15 cellular contexts compared by ENCODE assay signal in the genomic region with DNA sequence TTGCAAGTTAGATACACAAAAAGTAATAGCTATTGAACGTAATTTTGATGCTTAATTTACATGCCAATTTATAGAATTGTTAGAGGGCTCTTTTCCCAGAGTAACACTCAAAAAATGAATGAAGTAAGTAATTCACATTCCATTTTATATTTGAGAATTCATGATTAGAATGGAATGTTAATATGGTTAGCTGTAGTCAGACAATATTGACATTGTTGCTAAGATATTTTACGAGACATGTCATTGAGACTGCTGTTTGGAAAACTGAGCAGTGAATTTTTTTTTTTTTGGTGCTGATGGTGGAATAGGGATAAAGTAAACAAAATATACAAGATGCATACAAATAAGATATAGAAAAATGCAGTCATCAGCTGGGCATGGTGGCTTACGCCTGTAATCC.
DNase-seq lines count a peak whose midpoint lies in the region; ATAC-seq and TF ChIP-seq lines count a peak whose summit lies in the region.
"Had no signal": no experiment of that assay in that cellular context is flagged by ENCODE, and none has a peak within 500 bp of the region (broad histone marks: within the 10 kb centered on the region; RNA-seq: fewer than 3 reads in every experiment).

No MANE protein-coding gene starts in this region.

- ATAC-seq in left ventricle myocardium superior: peak; percentile 43
- ATAC-seq in CD8-positive, alpha-beta T cell: no peak

- POLR2A ChIA-PET in HEK293T (lab: Yijun Ruan, JAX): no interaction called here
- POLR2A ChIA-PET in CD8-positive, alpha-beta T cell (lab: Charles Lee): no interaction called here

- TF ChIP-seq POLR2A in stomach (IDR thresholded peaks at IDR 0.05): no peak

- no peaks in the 10 kb centered on the region for H3K27me3 ChIP-seq in stomach
- H3K27me3 ChIP-seq in CD8-positive, alpha-beta T cell (ENCODE audit: insufficient read depth, low read length): no peaks in the 10 kb centered on the region
- H3K27me3 ChIP-seq: testis had no signal

- peak overlapping the region in 4 of 5 donors; percentile 38 to 53 (median 48) for H3K27ac ChIP-seq in stomach
- no peak overlapping the region for H3K27ac ChIP-seq in CD8-positive, alpha-beta T cell (ENCODE audit: low read depth, low read length)
- H3K27ac ChIP-seq: HL-60, testis had no signal

- WGBS in stomach, 5 donors: 40 to 50% (median 44%) methylated on average over 3 of the region's 3 CpGs

- H3K4me3 ChIP-seq in astrocyte of the spinal cord (ENCODE audit: low read depth, low read length): no peak overlapping the region
- H3K4me3 ChIP-seq in stomach: no peak overlapping the region
- H3K4me3 ChIP-seq in CD8-positive, alpha-beta T cell (ENCODE audit: low read depth, low read length): no peak overlapping the region
- H3K4me3 ChIP-seq: testis had no signal

- in situ Hi-C loops in astrocyte of the spinal cord (cut with HindIII; ENCODE audit: low sequenced_read_pairs): no loop called here

- no peak overlapping the region for H3K4me3 Mint-ChIP-seq in CD8-positive, alpha-beta T cell
- H3K4me3 Mint-ChIP-seq in glutamatergic neuron (ENCODE audit: unreplicated experiment): no peak overlapping the region
- H3K4me3 Mint-ChIP-seq: activated CD4-positive, alpha-beta memory T cell treated with anti-CD3 and anti-CD28 coated beads, Interleukin-2, amount 10 ng/mL, durations not matched to agents 7 days and 5 days had no signal

- H3K36me3 ChIP-seq in stomach: no peaks in the 10 kb centered on the region
- no peaks in the 10 kb centered on the region for H3K36me3 ChIP-seq in CD8-positive, alpha-beta T cell (ENCODE audit: insufficient read depth, low read length)

- peaks cover 18% of the 10 kb centered on the region for H3K4me1 Mint-ChIP-seq in CD8-positive, alpha-beta T cell (ENCODE audit: low read depth)
- H3K4me1 Mint-ChIP-seq in glutamatergic neuron (ENCODE audit: low read depth, unreplicated experiment): peaks cover 1% of the 10 kb centered on the region

- no peak for TF ChIP-seq EP300 in stomach (IDR thresholded peaks at IDR 0.05)

- TF ChIP-seq CTCF in astrocyte of the spinal cord (IDR thresholded peaks at IDR 0.05; ENCODE audit: low read depth, low read length) (no peak), stomach (IDR thresholded peaks at IDR 0.05) (no peak), glutamatergic neuron (IDR thresholded peaks at IDR 0.05; ENCODE audit: partially characterized antibody, unreplicated experiment) (no peak)
- no peak for TF ChIP-seq CTCF in CD8-positive, alpha-beta T cell (IDR thresholded peaks at IDR 0.05)

- H3K9me3 Mint-ChIP-seq in CD8-positive, alpha-beta T cell: no peaks in the 10 kb centered on the region
- H3K9me3 Mint-ChIP-seq in glutamatergic neuron (ENCODE audit: unreplicated experiment): peaks cover 5% of the 10 kb centered on the region
- H3K9me3 Mint-ChIP-seq: activated CD4-positive, alpha-beta memory T cell treated with anti-CD3 and anti-CD28 coated beads, Interleukin-2, amount 10 ng/mL, durations not matched to agents 7 days and 5 days had no signal

- no peaks in the 10 kb centered on the region for H3K9me3 ChIP-seq in stomach
- no peaks in the 10 kb centered on the region for H3K9me3 ChIP-seq in CD8-positive, alpha-beta T cell (ENCODE audit: low read length)
- H3K9me3 ChIP-seq: testis had no signal

- intact Hi-C loops in left ventricle myocardium superior (cut with micrococcal nuclease) (no loop called here), stomach (cut with DNase I; ENCODE audit: low total_unique reads) (no loop called here)
- intact Hi-C loops in CD8-positive, alpha-beta T cell (cut with DNase I, micrococcal nuclease): no loop called here

- no peaks in the 10 kb centered on the region for H3K36me3 Mint-ChIP-seq in CD8-positive, alpha-beta T cell
- H3K36me3 Mint-ChIP-seq in glutamatergic neuron (ENCODE audit: unreplicated experiment): no peaks in the 10 kb centered on the region

- peaks cover 0 to 39% (median 24%) of the 10 kb centered on the region in 4 donors for H3K4me1 ChIP-seq in stomach
- H3K4me1 ChIP-seq in CD8-positive, alpha-beta T cell (ENCODE audit: insufficient read depth, low read length): no peaks in the 10 kb centered on the region

- H3K27ac Mint-ChIP-seq in CD8-positive, alpha-beta T cell: no peak overlapping the region
- no peak overlapping the region for H3K27ac Mint-ChIP-seq in glutamatergic neuron (ENCODE audit: unreplicated experiment)
- H3K27ac Mint-ChIP-seq: activated CD4-positive, alpha-beta memory T cell treated with anti-CD3 and anti-CD28 coated beads, Interleukin-2, amount 10 ng/mL, durations not matched to agents 7 days and 5 days had no signal

- DNase-seq in HEK293T (ENCODE audit: extremely low spot score) (no peak), astrocyte of the spinal cord (ENCODE audit: low read depth, low spot score) (peak; percentile 56), left ventricle myocardium superior (no peak), stomach (no peak), DMS153 (lab: John Stamatoyannopoulos, UW) (no peak), COLO829 (ENCODE audit: low spot score) (no peak), glutamatergic neuron (no peak)
- DNase-seq in CD8-positive, alpha-beta T cell: no peak
- DNase-seq: activated CD4-positive, alpha-beta memory T cell treated with anti-CD3 and anti-CD28 coated beads, Interleukin-2, amount 10 ng/mL, durations not matched to agents 7 days and 5 days; activated naive CD4-positive, alpha-beta T cell treated with Interleukin-2 at 50 U/mL for 16 hours; Calu3; NCI-H1092; SW 1271; testis had no signal

- no peaks in the 10 kb centered on the region for H3K27me3 Mint-ChIP-seq in CD8-positive, alpha-beta T cell (ENCODE audit: low read depth)
- no peaks in the 10 kb centered on the region for H3K27me3 Mint-ChIP-seq in glutamatergic neuron (ENCODE audit: unreplicated experiment)
- H3K27me3 Mint-ChIP-seq: activated CD4-positive, alpha-beta memory T cell treated with anti-CD3 and anti-CD28 coated beads, Interleukin-2, amount 10 ng/mL, durations not matched to agents 7 days and 5 days had no signal

- CTCF ChIA-PET in HEK293T (lab: Yijun Ruan, JAX): no interaction called here
- CTCF ChIA-PET in CD8-positive, alpha-beta T cell (lab: Charles Lee): interaction anchor here (1.1 to 1.4 kb wide), 3 partner anchors 8 to 35 kb away, joined by 3 to 4 read pairs (median 4); no protein-coding TSS in a partner anchor

TF ChIP-seq in HEK293T, 16 proteins besides CTCF, POLR2A, EP300 and RAD21:
- TF ChIP-seq ZNF384 (IDR thresholded peaks at IDR 0.05) (peak; percentile 41; the same call in 1 of the 2 replicates), FOXM1 (IDR thresholded peaks at IDR 0.05; ENCODE audit: borderline replicate concordance) (no peak)
